9 cellular contexts compared by ENCODE assay signal in genomic region chr20:32052792-32053362, GRCh38. TPM values are rescaled to one million over a fixed set of nuclear protein-coding genes. Genes with fewer than 3 reads are reported as not detected.
DNase-seq lines count a peak whose midpoint lies in the region; ATAC-seq and TF ChIP-seq lines count a peak whose summit lies in the region.
"Had no signal": no experiment of that assay in that cellular context is flagged by ENCODE, and none has a peak within 500 bp of the region (broad histone marks: within the 10 kb centered on the region; RNA-seq: fewer than 3 reads in every experiment).

No MANE protein-coding gene starts in this region.

- H3K9me3 ChIP-seq in left ventricle myocardium inferior (replicated peaks) (no peaks in the 10 kb centered on the region), psoas muscle (no peaks in the 10 kb centered on the region)

- peak; percentile 36 for DNase-seq in NCI-H69 (lab: John Stamatoyannopoulos, UW)
- DNase-seq in left ventricle myocardium inferior, result peak; percentile 68
- DNase-seq in psoas muscle, result peak; percentile 58 to 83
- no peak for DNase-seq in NCI-H1105 treated with DMSO at 0.1 percent for 48 hours (lab: John Stamatoyannopoulos, UW)
- DNase-seq in activated CD8-positive, alpha-beta memory T cell treated with anti-CD3 and anti-CD28 coated beads, Interleukin-2, amount 50 U/mL, for 4 hours, result no peak
- DNase-seq in COLO829 (ENCODE audit: low spot score), result no peak
- no peak for DNase-seq in DMS114 treated with DMSO at 0.1 percent for 48 hours (lab: John Stamatoyannopoulos, UW; ENCODE audit: unreplicated experiment)
- DNase-seq: erythroblast had no signal

- H3K4me1 ChIP-seq in left ventricle myocardium inferior (peaks cover 12% of the 10 kb centered on the region), psoas muscle (no peaks in the 10 kb centered on the region)

- H3K27ac ChIP-seq in left ventricle myocardium inferior (replicated peaks) (peak overlapping the region; percentile 12), psoas muscle (no peak overlapping the region)

- H3K4me3 ChIP-seq in GM12875 (ENCODE audit: low read depth, low read length) (peak overlapping the region; percentile 77), left ventricle myocardium inferior (peak overlapping the region; percentile 58), psoas muscle (peak overlapping the region; percentile 48)

- TF ChIP-seq CTCF in GM12875 (IDR thresholded peaks at IDR 0.05; ENCODE audit: borderline replicate concordance, insufficient read depth, low read depth, low read length), result no peak
- TF ChIP-seq CTCF in left ventricle myocardium inferior (IDR thresholded peaks at IDR 0.05; ENCODE audit: borderline replicate concordance), result no peak
- no peak for TF ChIP-seq CTCF in psoas muscle (IDR thresholded peaks at IDR 0.05)

- ATAC-seq in psoas muscle, result peak in 3 of 4 donors; percentile 38 to 67 (median 54)

- H3K27me3 ChIP-seq in left ventricle myocardium inferior (ENCODE audit: low read depth), result peaks cover 95% of the 10 kb centered on the region
- H3K27me3 ChIP-seq in psoas muscle (ENCODE audit: insufficient read depth in 3 of 3, low read length in 2 of 3), result peaks cover 0 to 65% (median 30%) of the 10 kb centered on the region in 3 donors

- intact Hi-C loops in left ventricle myocardium inferior (cut with micrococcal nuclease), result no loop called here
- intact Hi-C loops in psoas muscle (cut with DNase I), result no loop called here

- H3K36me3 ChIP-seq in left ventricle myocardium inferior, result no peaks in the 10 kb centered on the region
- H3K36me3 ChIP-seq in psoas muscle (ENCODE audit: insufficient read depth in 1 of 2, low read depth in 1 of 2), result no peaks in the 10 kb centered on the region

- 13 to 17% (median 13%) methylated on average over 20 to 21 of the region's 22 CpGs for WGBS in psoas muscle, 3 donors

RNA-seq across cellular contexts. Expression of gene HCK, which starts 0.8 kb away (rescaled TPM):
- total RNA-seq in left ventricle myocardium inferior (4.3 TPM), psoas muscle (1 to 10 TPM; 1.9 to 5.5 (median 2.8) TPM)
- polyA plus RNA-seq in psoas muscle, result 1 to 10 TPM in 2 of 3 donors, under 1 TPM in 1; 0.79 to 1.2 (median 1.2) TPM

RNA-seq across cellular contexts. Expression of gene CCM2L, which starts 42.6 kb away (rescaled TPM):
- total RNA-seq in left ventricle myocardium inferior (7.5 TPM), psoas muscle (1 to 10 TPM; 3.3 to 7.3 (median 3.7) TPM)
- 1 to 10 TPM; 3.4 to 4.9 (median 4.0) TPM for polyA plus RNA-seq in psoas muscle

RNA-seq across cellular contexts. Expression of gene TM9SF4, which starts 56.6 kb away (rescaled TPM):
- total RNA-seq in left ventricle myocardium inferior (27.0 TPM), psoas muscle (10 to 100 TPM; 25.7 to 28.0 (median 27.0) TPM)
- 10 to 100 TPM; 14.0 to 18.0 (median 17.9) TPM for polyA plus RNA-seq in psoas muscle

Comparison
In these comparisons a context has a peak if more than half of its experiments do, and no peak if none do; other contexts are left out.
1. DNase-seq: peak in NCI-H69 (single experiment), left ventricle myocardium inferior (single experiment) and psoas muscle (2 of 2); none in NCI-H1105 treated with DMSO at 0.1 percent for 48 hours (single experiment), activated CD8-positive, alpha-beta memory T cell treated with anti-CD3 and anti-CD28 coated beads, Interleukin-2, amount 50 U/mL, for 4 hours (single experiment), COLO829 (single experiment) and DMS114 treated with DMSO at 0.1 percent for 48 hours (single experiment).
2. Peak in every context shown above with its lines, with median percentiles within 50 percentile points of each other: H3K4me3 ChIP-seq.